Comparison of ENCODE assay signal across 1 cellular context in genomic region chr11:83020942-83021779, GRCh38.
TF ChIP-seq lines count a peak whose summit lies in the region.

No MANE protein-coding gene starts in this region.

TF ChIP-seq in HepG2, 621 proteins besides CTCF, POLR2A, EP300 and RAD21 (continued from another document):
- TF ChIP-seq, protein P1, sequence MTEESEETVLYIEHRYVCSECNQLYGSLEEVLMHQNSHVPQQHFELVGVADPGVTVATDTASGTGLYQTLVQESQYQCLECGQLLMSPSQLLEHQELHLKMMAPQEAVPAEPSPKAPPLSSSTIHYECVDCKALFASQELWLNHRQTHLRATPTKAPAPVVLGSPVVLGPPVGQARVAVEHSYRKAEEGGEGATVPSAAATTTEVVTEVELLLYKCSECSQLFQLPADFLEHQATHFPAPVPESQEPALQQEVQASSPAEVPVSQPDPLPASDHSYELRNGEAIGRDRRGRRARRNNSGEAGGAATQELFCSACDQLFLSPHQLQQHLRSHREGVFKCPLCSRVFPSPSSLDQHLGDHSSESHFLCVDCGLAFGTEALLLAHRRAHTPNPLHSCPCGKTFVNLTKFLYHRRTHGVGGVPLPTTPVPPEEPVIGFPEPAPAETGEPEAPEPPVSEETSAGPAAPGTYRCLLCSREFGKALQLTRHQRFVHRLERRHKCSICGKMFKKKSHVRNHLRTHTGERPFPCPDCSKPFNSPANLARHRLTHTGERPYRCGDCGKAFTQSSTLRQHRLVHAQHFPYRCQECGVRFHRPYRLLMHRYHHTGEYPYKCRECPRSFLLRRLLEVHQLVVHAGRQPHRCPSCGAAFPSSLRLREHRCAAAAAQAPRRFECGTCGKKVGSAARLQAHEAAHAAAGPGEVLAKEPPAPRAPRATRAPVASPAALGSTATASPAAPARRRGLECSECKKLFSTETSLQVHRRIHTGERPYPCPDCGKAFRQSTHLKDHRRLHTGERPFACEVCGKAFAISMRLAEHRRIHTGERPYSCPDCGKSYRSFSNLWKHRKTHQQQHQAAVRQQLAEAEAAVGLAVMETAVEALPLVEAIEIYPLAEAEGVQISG (CRISPR knock-in tag; IDR thresholded peaks at IDR 0.05): peak; percentile 67; the same call in 1 of the 2 replicates
- TF ChIP-seq STAG1 (CRISPR knock-in tag; IDR thresholded peaks at IDR 0.05): peak; percentile 13; the same call in 1 of the 2 replicates
- TF ChIP-seq, protein P2, sequence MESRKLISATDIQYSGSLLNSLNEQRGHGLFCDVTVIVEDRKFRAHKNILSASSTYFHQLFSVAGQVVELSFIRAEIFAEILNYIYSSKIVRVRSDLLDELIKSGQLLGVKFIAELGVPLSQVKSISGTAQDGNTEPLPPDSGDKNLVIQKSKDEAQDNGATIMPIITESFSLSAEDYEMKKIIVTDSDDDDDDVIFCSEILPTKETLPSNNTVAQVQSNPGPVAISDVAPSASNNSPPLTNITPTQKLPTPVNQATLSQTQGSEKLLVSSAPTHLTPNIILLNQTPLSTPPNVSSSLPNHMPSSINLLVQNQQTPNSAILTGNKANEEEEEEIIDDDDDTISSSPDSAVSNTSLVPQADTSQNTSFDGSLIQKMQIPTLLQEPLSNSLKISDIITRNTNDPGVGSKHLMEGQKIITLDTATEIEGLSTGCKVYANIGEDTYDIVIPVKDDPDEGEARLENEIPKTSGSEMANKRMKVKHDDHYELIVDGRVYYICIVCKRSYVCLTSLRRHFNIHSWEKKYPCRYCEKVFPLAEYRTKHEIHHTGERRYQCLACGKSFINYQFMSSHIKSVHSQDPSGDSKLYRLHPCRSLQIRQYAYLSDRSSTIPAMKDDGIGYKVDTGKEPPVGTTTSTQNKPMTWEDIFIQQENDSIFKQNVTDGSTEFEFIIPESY (CRISPR knock-in tag; IDR thresholded peaks at IDR 0.05): peak; percentile 79; the same call in 1 of the 2 replicates
- peak; percentile 57 for TF ChIP-seq CEBPG (CRISPR knock-in tag; IDR thresholded peaks at IDR 0.05)
- TF ChIP-seq, protein P3, sequence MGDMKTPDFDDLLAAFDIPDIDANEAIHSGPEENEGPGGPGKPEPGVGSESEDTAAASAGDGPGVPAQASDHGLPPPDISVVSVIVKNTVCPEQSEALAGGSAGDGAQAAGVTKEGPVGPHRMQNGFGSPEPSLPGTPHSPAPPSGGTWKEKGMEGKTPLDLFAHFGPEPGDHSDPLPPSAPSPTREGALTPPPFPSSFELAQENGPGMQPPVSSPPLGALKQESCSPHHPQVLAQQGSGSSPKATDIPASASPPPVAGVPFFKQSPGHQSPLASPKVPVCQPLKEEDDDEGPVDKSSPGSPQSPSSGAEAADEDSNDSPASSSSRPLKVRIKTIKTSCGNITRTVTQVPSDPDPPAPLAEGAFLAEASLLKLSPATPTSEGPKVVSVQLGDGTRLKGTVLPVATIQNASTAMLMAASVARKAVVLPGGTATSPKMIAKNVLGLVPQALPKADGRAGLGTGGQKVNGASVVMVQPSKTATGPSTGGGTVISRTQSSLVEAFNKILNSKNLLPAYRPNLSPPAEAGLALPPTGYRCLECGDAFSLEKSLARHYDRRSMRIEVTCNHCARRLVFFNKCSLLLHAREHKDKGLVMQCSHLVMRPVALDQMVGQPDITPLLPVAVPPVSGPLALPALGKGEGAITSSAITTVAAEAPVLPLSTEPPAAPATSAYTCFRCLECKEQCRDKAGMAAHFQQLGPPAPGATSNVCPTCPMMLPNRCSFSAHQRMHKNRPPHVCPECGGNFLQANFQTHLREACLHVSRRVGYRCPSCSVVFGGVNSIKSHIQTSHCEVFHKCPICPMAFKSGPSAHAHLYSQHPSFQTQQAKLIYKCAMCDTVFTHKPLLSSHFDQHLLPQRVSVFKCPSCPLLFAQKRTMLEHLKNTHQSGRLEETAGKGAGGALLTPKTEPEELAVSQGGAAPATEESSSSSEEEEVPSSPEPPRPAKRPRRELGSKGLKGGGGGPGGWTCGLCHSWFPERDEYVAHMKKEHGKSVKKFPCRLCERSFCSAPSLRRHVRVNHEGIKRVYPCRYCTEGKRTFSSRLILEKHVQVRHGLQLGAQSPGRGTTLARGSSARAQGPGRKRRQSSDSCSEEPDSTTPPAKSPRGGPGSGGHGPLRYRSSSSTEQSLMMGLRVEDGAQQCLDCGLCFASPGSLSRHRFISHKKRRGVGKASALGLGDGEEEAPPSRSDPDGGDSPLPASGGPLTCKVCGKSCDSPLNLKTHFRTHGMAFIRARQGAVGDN (CRISPR knock-in tag; IDR thresholded peaks at IDR 0.05): peak; percentile 20; the same call in 1 of the 2 replicates
- no peak for TF ChIP-seq ZNF253 (CRISPR knock-in tag; IDR thresholded peaks at IDR 0.05; ENCODE audit: borderline replicate concordance)
